In genomic region chr10:34280599-34281374, GRCh38 we compare ENCODE assay signal across 2 cellular contexts.
TF ChIP-seq lines count a peak whose summit lies in the region.

No MANE protein-coding gene starts in this region.

TF ChIP-seq in A549, 52 proteins besides CTCF, POLR2A, EP300 and RAD21 (continued from another document and continues in another):
- TF ChIP-seq TFCP2L1 (CRISPR knock-in tag; IDR thresholded peaks at IDR 0.05): no peak
- TF ChIP-seq CBX8 (IDR thresholded peaks at IDR 0.05): no peak
- TF ChIP-seq JUN (IDR thresholded peaks at IDR 0.05): peak in 1 of 2 experiments; percentile 42; a peak in 1 of 5 replicates
- peak; percentile 71; the same call in 1 of the 2 replicates for TF ChIP-seq GATA3 (IDR thresholded peaks at IDR 0.05; ENCODE audit: borderline replicate concordance)
- TF ChIP-seq FOSL2 (IDR thresholded peaks at IDR 0.05): peak; percentile 88
- TF ChIP-seq FOSL2 (CRISPR knock-in tag; IDR thresholded peaks at IDR 0.05): peak; percentile 88
- TF ChIP-seq HDAC2 (IDR thresholded peaks at IDR 0.05): no peak
- TF ChIP-seq EHMT2 (IDR thresholded peaks at IDR 0.05; ENCODE audit: low read depth): no peak
- no peak for TF ChIP-seq KDM1A (IDR thresholded peaks at IDR 0.05; ENCODE audit: low read depth)
- TF ChIP-seq, protein P1, sequence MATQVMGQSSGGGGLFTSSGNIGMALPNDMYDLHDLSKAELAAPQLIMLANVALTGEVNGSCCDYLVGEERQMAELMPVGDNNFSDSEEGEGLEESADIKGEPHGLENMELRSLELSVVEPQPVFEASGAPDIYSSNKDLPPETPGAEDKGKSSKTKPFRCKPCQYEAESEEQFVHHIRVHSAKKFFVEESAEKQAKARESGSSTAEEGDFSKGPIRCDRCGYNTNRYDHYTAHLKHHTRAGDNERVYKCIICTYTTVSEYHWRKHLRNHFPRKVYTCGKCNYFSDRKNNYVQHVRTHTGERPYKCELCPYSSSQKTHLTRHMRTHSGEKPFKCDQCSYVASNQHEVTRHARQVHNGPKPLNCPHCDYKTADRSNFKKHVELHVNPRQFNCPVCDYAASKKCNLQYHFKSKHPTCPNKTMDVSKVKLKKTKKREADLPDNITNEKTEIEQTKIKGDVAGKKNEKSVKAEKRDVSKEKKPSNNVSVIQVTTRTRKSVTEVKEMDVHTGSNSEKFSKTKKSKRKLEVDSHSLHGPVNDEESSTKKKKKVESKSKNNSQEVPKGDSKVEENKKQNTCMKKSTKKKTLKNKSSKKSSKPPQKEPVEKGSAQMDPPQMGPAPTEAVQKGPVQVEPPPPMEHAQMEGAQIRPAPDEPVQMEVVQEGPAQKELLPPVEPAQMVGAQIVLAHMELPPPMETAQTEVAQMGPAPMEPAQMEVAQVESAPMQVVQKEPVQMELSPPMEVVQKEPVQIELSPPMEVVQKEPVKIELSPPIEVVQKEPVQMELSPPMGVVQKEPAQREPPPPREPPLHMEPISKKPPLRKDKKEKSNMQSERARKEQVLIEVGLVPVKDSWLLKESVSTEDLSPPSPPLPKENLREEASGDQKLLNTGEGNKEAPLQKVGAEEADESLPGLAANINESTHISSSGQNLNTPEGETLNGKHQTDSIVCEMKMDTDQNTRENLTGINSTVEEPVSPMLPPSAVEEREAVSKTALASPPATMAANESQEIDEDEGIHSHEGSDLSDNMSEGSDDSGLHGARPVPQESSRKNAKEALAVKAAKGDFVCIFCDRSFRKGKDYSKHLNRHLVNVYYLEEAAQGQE (IDR thresholded peaks at IDR 0.05): no peak
- TF ChIP-seq RARB (CRISPR knock-in tag; IDR thresholded peaks at IDR 0.05): no peak
- TF ChIP-seq POLR2AphosphoS2 (conservative IDR thresholded peaks at IDR 0.05; ENCODE audit: low read length): no peak
- no peak for TF ChIP-seq PHF8 (IDR thresholded peaks at IDR 0.05; ENCODE audit: borderline replicate concordance, low read depth)
- TF ChIP-seq CHD2 (IDR thresholded peaks at IDR 0.05; ENCODE audit: low read length, partially characterized antibody): no peak
- no peak for TF ChIP-seq NR3C1 (IDR thresholded peaks at IDR 0.05)
- no peak for TF ChIP-seq HOXB13 (CRISPR knock-in tag; IDR thresholded peaks at IDR 0.05; ENCODE audit: low read depth)
- TF ChIP-seq HOXA7 (CRISPR knock-in tag; IDR thresholded peaks at IDR 0.05): no peak
- no peak; the same call in 1 of the 2 replicates for TF ChIP-seq ATOH8 (CRISPR knock-in tag; IDR thresholded peaks at IDR 0.05; ENCODE audit: low read depth)
- peak; percentile 86 for TF ChIP-seq JUNB (IDR thresholded peaks at IDR 0.05)
- peak; percentile 28; the same call in 1 of the 3 replicates for TF ChIP-seq SMC3 (IDR thresholded peaks at IDR 0.05)
- no peak for TF ChIP-seq RCOR1 (IDR thresholded peaks at IDR 0.05; ENCODE audit: low read depth, low read length)
- no peak for TF ChIP-seq ZFP36 (IDR thresholded peaks at IDR 0.05; ENCODE audit: borderline replicate concordance, partially characterized antibody)
- TF ChIP-seq EHF (CRISPR knock-in tag; IDR thresholded peaks at IDR 0.05): no peak
- TF ChIP-seq CBX2 (IDR thresholded peaks at IDR 0.05; ENCODE audit: borderline replicate concordance, low read depth): no peak
- no peak for TF ChIP-seq ZSCAN20 (CRISPR knock-in tag; IDR thresholded peaks at IDR 0.05)
- TF ChIP-seq HEYL (CRISPR knock-in tag; IDR thresholded peaks at IDR 0.05): no peak
- TF ChIP-seq RNF2 (IDR thresholded peaks at IDR 0.05; ENCODE audit: borderline replicate concordance, low read depth): no peak
- no peak for TF ChIP-seq MAFK (IDR thresholded peaks at IDR 0.05; ENCODE audit: partially characterized antibody)
- no peak for TF ChIP-seq HOXB5 (CRISPR knock-in tag; IDR thresholded peaks at IDR 0.05)
- TF ChIP-seq MYC (IDR thresholded peaks at IDR 0.05; ENCODE audit: borderline replicate concordance, low read length): no peak
- TF ChIP-seq MAZ (IDR thresholded peaks at IDR 0.05; ENCODE audit: borderline replicate concordance, low read depth, low read length): no peak
- no peak for TF ChIP-seq BHLHE40 (IDR thresholded peaks at IDR 0.05; ENCODE audit: low read depth, low read length)
- no peak for TF ChIP-seq SREBF2 (IDR thresholded peaks at IDR 0.05)
- TF ChIP-seq CEBPB (IDR thresholded peaks at IDR 0.05): peak in 1 of 2 experiments; percentile 36; a peak in 1 of 4 replicates
- no peak for TF ChIP-seq HMGXB4 (CRISPR knock-in tag; IDR thresholded peaks at IDR 0.05; ENCODE audit: borderline replicate concordance)
- TF ChIP-seq BCL3 (IDR thresholded peaks at IDR 0.05): 0 out of 3 replicates have a peak, but pooled peaks have one; percentile 35

TF ChIP-seq in liver, 16 proteins besides CTCF, POLR2A, EP300 and RAD21 (continued from another document):
- TF ChIP-seq, protein P2, sequence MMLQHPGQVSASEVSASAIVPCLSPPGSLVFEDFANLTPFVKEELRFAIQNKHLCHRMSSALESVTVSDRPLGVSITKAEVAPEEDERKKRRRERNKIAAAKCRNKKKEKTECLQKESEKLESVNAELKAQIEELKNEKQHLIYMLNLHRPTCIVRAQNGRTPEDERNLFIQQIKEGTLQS (IDR thresholded peaks at IDR 0.05): no peak
- TF ChIP-seq MAX (IDR thresholded peaks at IDR 0.05) (no peak), GABPA (IDR thresholded peaks at IDR 0.05 in 1 of 2, conservative IDR thresholded peaks at IDR 0.05 in 1 of 2) (no peak), JUND (IDR thresholded peaks at IDR 0.05) (peak; percentile 79 to 93), FOXA2 (IDR thresholded peaks at IDR 0.05) (no peak), TAF1 (conservative IDR thresholded peaks at IDR 0.05) (no peak)
- TF ChIP-seq, protein P1 (IDR thresholded peaks at IDR 0.05): no peak
